ENCODE assay signal across 27 cellular contexts in the genomic region with DNA sequence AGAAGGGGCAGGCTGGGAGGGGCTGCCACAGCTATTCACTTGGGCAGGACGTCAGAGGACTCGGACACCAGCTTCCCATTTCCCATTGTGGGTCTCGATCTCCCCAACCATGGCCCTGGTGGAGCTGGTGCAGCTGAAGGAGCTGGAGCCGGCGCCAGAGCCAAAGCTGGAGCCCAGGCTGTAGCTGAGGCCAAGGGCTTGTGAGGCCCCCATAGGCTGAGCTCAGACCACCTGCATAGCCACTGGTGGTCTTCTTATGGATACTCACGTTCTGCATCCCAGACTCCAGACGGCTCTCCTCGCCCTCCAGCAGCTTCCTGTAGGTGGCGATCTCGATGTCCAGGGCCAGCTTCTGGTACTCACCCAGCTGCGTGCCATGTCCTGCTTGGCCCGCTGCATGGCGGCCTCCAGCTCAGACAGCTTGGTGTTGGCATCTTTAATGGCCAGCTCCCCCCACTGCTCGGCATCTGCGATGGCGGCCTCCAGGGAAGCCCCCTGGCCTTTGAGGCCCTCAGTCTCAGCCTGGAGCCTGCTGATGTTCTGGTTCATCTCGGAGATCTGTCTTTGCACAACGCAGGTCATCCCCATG. TPM values are rescaled to one million over a fixed set of nuclear protein-coding genes. Genes with fewer than 3 reads are reported as not detected.
A peak's percentile ranks its signal among the peaks of the same experiment; 100 is the strongest.
DNase-seq lines count a peak whose midpoint lies in the region; ATAC-seq and TF ChIP-seq lines count a peak whose summit lies in the region.
"Had no signal": no experiment of that assay in that cellular context is flagged by ENCODE, and none has a peak within 500 bp of the region (broad histone marks: within the 10 kb centered on the region; RNA-seq: fewer than 3 reads in every experiment).

No MANE protein-coding gene starts in this region.

- no peaks in the 10 kb centered on the region for H3K36me3 Mint-ChIP-seq in WTC11
- H3K36me3 Mint-ChIP-seq in activated naive CD4-positive, alpha-beta T cell treated with anti-CD3 and anti-CD28 coated beads, Interleukin-2, amount 50 U/mL, for 72 hours: no peaks in the 10 kb centered on the region
- H3K36me3 Mint-ChIP-seq: activated CD4-positive, alpha-beta memory T cell treated with anti-CD3 and anti-CD28 coated beads for 36 hours; activated naive CD8-positive, alpha-beta T cell; CD8-positive, alpha-beta T cell had no signal

- CTCF ChIA-PET in WTC11 (lab: Charles Lee): interaction anchor here (0.6 to 2.0 kb wide), 21 partner anchors 8 to 594 kb away, joined by 3 to 25 read pairs (median 5); no protein-coding TSS in a partner anchor

- no peaks in the 10 kb centered on the region for H3K9me3 Mint-ChIP-seq in WTC11
- no peaks in the 10 kb centered on the region for H3K9me3 Mint-ChIP-seq in activated naive CD4-positive, alpha-beta T cell treated with anti-CD3 and anti-CD28 coated beads, Interleukin-2, amount 50 U/mL, for 72 hours
- H3K9me3 Mint-ChIP-seq: activated CD4-positive, alpha-beta memory T cell treated with anti-CD3 and anti-CD28 coated beads for 36 hours; CD8-positive, alpha-beta T cell; dendritic cell treated with granulocyte-macrophage colony-stimulating factor and Interleukin-4, amounts not matched to agents 40 ng/mL and 50 ng/mL, for 4 days had no signal

- H3K27me3 ChIP-seq in BE2C: no peaks in the 10 kb centered on the region

- DNase-seq in BE2C (no peak), WTC11 (ENCODE audit: low spot score) (peak; percentile 61), left lobe of liver (ENCODE audit: low spot score) (peak; percentile 24), NCI-H1694 treated with DMSO at 0.1 percent for 48 hours (lab: John Stamatoyannopoulos, UW) (no peak), posterior cingulate gyrus (no peak)
- no peak for DNase-seq in activated naive CD4-positive, alpha-beta T cell treated with anti-CD3 and anti-CD28 coated beads, Interleukin-2, amount 50 U/mL, for 72 hours (ENCODE audit: low spot score in 2 of 2)
- DNase-seq: activated CD4-positive, alpha-beta memory T cell treated with anti-CD3 and anti-CD28 coated beads for 36 hours; activated T-cell treated with anti-CD3 and anti-CD28 coated beads, Interleukin-2, amount 50 U/mL, for 48 hours; body of pancreas; CD8-positive, alpha-beta T cell; DMS79 treated with DMSO at 0.1 percent for 48 hours; foreskin melanocyte; MG63; NCI-H2029 treated with DMSO at 0.1 percent for 48 hours; NCI-H510A; sigmoid colon; stimulated activated CD4-positive, alpha-beta T cell treated with anti-CD3 and anti-CD28 coated beads, Interleukin-1b, Interleukin-23, amount 100 ng/mL, for 48 hours; stimulated activated naive CD8-positive, alpha-beta T cell treated with anti-CD3 and anti-CD28 coated beads, Interleukin-15, Interleukin-2, amounts not matched to agents 100 U/mL and 50 U/mL, for 24 hours had no signal

- no peak overlapping the region for H3K27ac Mint-ChIP-seq in WTC11
- no peak overlapping the region for H3K27ac Mint-ChIP-seq in activated naive CD4-positive, alpha-beta T cell treated with anti-CD3 and anti-CD28 coated beads, Interleukin-2, amount 50 U/mL, for 72 hours
- H3K27ac Mint-ChIP-seq: activated CD4-positive, alpha-beta memory T cell treated with anti-CD3 and anti-CD28 coated beads for 36 hours; activated naive CD8-positive, alpha-beta T cell; CD8-positive, alpha-beta T cell; dendritic cell treated with granulocyte-macrophage colony-stimulating factor and Interleukin-4, amounts not matched to agents 40 ng/mL and 50 ng/mL, for 4 days had no signal

- intact Hi-C loops in posterior cingulate gyrus (cut with DNase I): no loop called here

- peaks cover 8% of the 10 kb centered on the region for H3K4me1 ChIP-seq in BE2C
- H3K4me1 ChIP-seq: body of pancreas, left lung, sigmoid colon, upper lobe of left lung had no signal

- 0 out of 2 replicates have a peak, but pooled peaks cover 2% of the 10 kb centered on the region for H3K36me3 ChIP-seq in BE2C
- H3K36me3 ChIP-seq: left lung, MG63, sigmoid colon, upper lobe of left lung had no signal

- H3K4me1 Mint-ChIP-seq in WTC11: no peaks in the 10 kb centered on the region

- H3K9me3 ChIP-seq in BE2C: no peaks in the 10 kb centered on the region
- H3K9me3 ChIP-seq: body of pancreas, left lung, MG63, sigmoid colon, upper lobe of left lung had no signal

- POLR2A ChIA-PET in WTC11 (lab: Charles Lee): interaction anchor here (0.5 to 0.9 kb wide), 2 partner anchors 181 to 295 kb away, joined by 5 to 7 read pairs; no protein-coding TSS in a partner anchor

- no peak overlapping the region for H3K4me3 Mint-ChIP-seq in WTC11
- H3K4me3 Mint-ChIP-seq: activated CD4-positive, alpha-beta memory T cell treated with anti-CD3 and anti-CD28 coated beads for 36 hours; activated naive CD8-positive, alpha-beta T cell; CD8-positive, alpha-beta T cell; dendritic cell treated with granulocyte-macrophage colony-stimulating factor and Interleukin-4, amounts not matched to agents 40 ng/mL and 50 ng/mL, for 4 days had no signal

- ATAC-seq in WTC11: peak; percentile 81
- no peak for ATAC-seq in left lobe of liver
- ATAC-seq in activated naive CD4-positive, alpha-beta T cell treated with anti-CD3 and anti-CD28 coated beads, Interleukin-2, amount 50 U/mL, for 72 hours: no peak
- ATAC-seq in GM21360 (IDR thresholded peaks at IDR 0.05; ENCODE audit: unreplicated experiment): no peak
- ATAC-seq: body of pancreas; CD8-positive, alpha-beta T cell; GM12878; left lung; stimulated activated naive CD8-positive, alpha-beta T cell treated with anti-CD3 and anti-CD28 coated beads, Interleukin-15, Interleukin-2, amounts not matched to agents 100 U/mL and 50 U/mL, for 24 hours had no signal

- H3K27me3 Mint-ChIP-seq in WTC11 (ENCODE audit: low read depth): peaks cover 68% of the 10 kb centered on the region

- TF ChIP-seq CTCF in BE2C (IDR thresholded peaks at IDR 0.05; ENCODE audit: low read depth, low read length) (peak; percentile 27), GM12874 (IDR thresholded peaks at IDR 0.05; ENCODE audit: insufficient read depth, low read depth, low read length) (peak; percentile 23; the same call in 1 of the 2 replicates), WTC11 (IDR thresholded peaks at IDR 0.05) (no peak)

- H3K4me3 ChIP-seq in BE2C (ENCODE audit: low read depth, low read length): no peak overlapping the region
- H3K4me3 ChIP-seq: body of pancreas, GM12878, left lung, MG63, sigmoid colon, upper lobe of left lung had no signal

TF ChIP-seq in WTC11, 78 proteins besides CTCF, POLR2A, EP300 and RAD21 (continues in another document):
- TF ChIP-seq ZNF317 (CRISPR knock-in tag; IDR thresholded peaks at IDR 0.05; ENCODE audit: borderline replicate concordance, low read depth) (no peak), E2F5 (CRISPR knock-in tag; IDR thresholded peaks at IDR 0.05) (no peak), ZNF121 (CRISPR knock-in tag; IDR thresholded peaks at IDR 0.05) (no peak), TEAD4 (CRISPR knock-in tag; IDR thresholded peaks at IDR 0.05) (no peak), SP1 (CRISPR knock-in tag; conservative IDR thresholded peaks at IDR 0.05) (no peak), ATF6 (CRISPR knock-in tag; IDR thresholded peaks at IDR 0.05) (no peak), OVOL2 (CRISPR knock-in tag; IDR thresholded peaks at IDR 0.05; ENCODE audit: borderline replicate concordance) (no peak), MYBL2 (CRISPR knock-in tag; IDR thresholded peaks at IDR 0.05) (no peak), ZNF138 (CRISPR knock-in tag; conservative IDR thresholded peaks at IDR 0.05) (no peak), ZNF396 (CRISPR knock-in tag; IDR thresholded peaks at IDR 0.05; ENCODE audit: borderline replicate concordance) (no peak), TCF7 (CRISPR knock-in tag; IDR thresholded peaks at IDR 0.05; ENCODE audit: low read depth) (no peak), ZBTB21 (CRISPR knock-in tag; IDR thresholded peaks at IDR 0.05; ENCODE audit: borderline replicate concordance) (no peak), SMAD3 (CRISPR knock-in tag; IDR thresholded peaks at IDR 0.05; ENCODE audit: borderline replicate concordance) (no peak), ATF1 (CRISPR knock-in tag; IDR thresholded peaks at IDR 0.05) (no peak)

RNA-seq across cellular contexts. Expression of gene CDK5R2, which starts 6.0 kb away (rescaled TPM):
- polyA plus RNA-seq in BE2C (2012; ENCODE audit: insufficient read depth, insufficient read length, low read depth): 126 TPM
- 0.16 to 0.46 TPM (median 0.26 TPM) in 3 replicates for total RNA-seq in WTC11 (2021)
- not detected for total RNA-seq in left lobe of liver
- total RNA-seq in activated naive CD4-positive, alpha-beta T cell treated with anti-CD3 and anti-CD28 coated beads, Interleukin-2, amount 50 U/mL, for 72 hours: not detected
- total RNA-seq: activated CD4-positive, alpha-beta memory T cell treated with anti-CD3 and anti-CD28 coated beads for 36 hours; CD8-positive, alpha-beta T cell; GM12878; left lung; mononuclear cell; T-helper 1 cell treated with Interleukin-12 subunit alpha and Interleukin-12 subunit beta and Interleukin-4 antibody, amounts not matched to agents 30 ng/mL and 1 ng/mL, for 36 hours; upper lobe of left lung had no signal
- polyA plus RNA-seq: GM12878 had no signal

RNA-seq across cellular contexts. Expression of gene FEV, which starts 31.5 kb away (rescaled TPM):
- polyA plus RNA-seq in BE2C (2012; ENCODE audit: insufficient read depth, insufficient read length, low read depth): 1,006 TPM
- total RNA-seq in WTC11 (2021) (not detected in 3 replicates), left lobe of liver (not detected)
- not detected for total RNA-seq in activated naive CD4-positive, alpha-beta T cell treated with anti-CD3 and anti-CD28 coated beads, Interleukin-2, amount 50 U/mL, for 72 hours
- total RNA-seq: activated CD4-positive, alpha-beta memory T cell treated with anti-CD3 and anti-CD28 coated beads for 36 hours; body of pancreas; CD8-positive, alpha-beta T cell; GM12878; left lung; mononuclear cell; T-helper 1 cell treated with Interleukin-12 subunit alpha and Interleukin-12 subunit beta and Interleukin-4 antibody, amounts not matched to agents 30 ng/mL and 1 ng/mL, for 36 hours; upper lobe of left lung had no signal
- polyA plus RNA-seq: GM12878 had no signal

RNA-seq across cellular contexts. Expression of gene CRYBA2, which starts 39.8 kb away (rescaled TPM):
- polyA plus RNA-seq in BE2C (2012; ENCODE audit: insufficient read depth, insufficient read length, low read depth): 3.1 TPM
- not detected in 3 replicates for total RNA-seq in WTC11 (2021)
- not detected for total RNA-seq in left lobe of liver
- total RNA-seq in activated naive CD4-positive, alpha-beta T cell treated with anti-CD3 and anti-CD28 coated beads, Interleukin-2, amount 50 U/mL, for 72 hours: not detected
- total RNA-seq: activated CD4-positive, alpha-beta memory T cell treated with anti-CD3 and anti-CD28 coated beads for 36 hours; CD8-positive, alpha-beta T cell; GM12878; left lung; mononuclear cell; sigmoid colon; T-helper 1 cell treated with Interleukin-12 subunit alpha and Interleukin-12 subunit beta and Interleukin-4 antibody, amounts not matched to agents 30 ng/mL and 1 ng/mL, for 36 hours; upper lobe of left lung had no signal
- polyA plus RNA-seq: GM12878 had no signal

Comparison
In these comparisons a context has a peak if more than half of its experiments do, and no peak if none do; other contexts are left out.
1. DNase-seq: peak in WTC11 (single experiment) and left lobe of liver (single experiment); none in BE2C (single experiment), NCI-H1694 treated with DMSO at 0.1 percent for 48 hours (single experiment), activated naive CD4-positive, alpha-beta T cell treated with anti-CD3 and anti-CD28 coated beads, Interleukin-2, amount 50 U/mL, for 72 hours (0 of 2) and posterior cingulate gyrus (0 of 10).